8 cellular contexts compared by ENCODE assay signal in the genomic region with DNA sequence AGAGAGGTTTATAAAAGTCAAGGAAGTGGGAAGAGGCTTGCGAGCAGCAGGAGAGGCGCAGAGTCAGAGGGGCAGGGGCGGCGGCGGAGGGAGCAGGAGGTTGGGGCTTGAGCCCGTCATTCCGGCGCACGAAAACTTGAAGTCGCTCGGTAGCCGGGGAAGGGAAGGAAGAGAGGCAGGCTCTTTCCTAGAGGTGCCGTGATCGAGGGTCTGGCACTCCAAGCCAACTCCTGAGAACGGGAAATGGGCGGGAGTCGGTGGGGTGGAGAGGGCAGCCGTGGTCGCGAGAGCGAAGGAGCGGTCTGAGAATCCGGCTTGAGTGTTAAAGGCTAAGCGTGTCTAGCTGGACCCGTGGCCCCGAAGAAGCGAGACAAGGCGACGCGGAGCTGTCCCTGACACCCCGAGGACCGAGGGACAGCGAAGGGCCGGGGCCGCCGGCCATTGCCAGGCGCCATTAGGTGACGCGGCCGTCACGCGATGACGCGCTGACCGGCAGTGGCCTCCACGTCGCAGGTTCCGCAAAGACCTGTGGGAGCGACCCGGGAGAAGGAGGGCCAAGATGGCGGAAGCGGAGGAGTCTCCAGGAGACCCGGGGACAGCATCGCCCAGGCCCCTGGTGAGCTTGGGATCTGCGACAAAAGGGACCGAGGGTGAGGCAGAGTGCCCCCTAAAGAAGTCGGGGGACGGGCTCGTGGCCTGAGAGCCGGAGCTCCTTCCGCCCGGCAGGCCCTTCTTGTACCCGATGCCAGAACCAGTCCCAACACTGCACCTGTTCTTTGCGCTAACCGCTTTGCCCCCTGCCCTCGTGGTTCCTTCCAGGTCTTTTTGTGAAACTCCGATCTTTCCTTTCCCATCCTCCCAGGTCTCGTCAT.
DNase-seq lines count a peak whose midpoint lies in the region; ATAC-seq and TF ChIP-seq lines count a peak whose summit lies in the region.

A gene with protein sequence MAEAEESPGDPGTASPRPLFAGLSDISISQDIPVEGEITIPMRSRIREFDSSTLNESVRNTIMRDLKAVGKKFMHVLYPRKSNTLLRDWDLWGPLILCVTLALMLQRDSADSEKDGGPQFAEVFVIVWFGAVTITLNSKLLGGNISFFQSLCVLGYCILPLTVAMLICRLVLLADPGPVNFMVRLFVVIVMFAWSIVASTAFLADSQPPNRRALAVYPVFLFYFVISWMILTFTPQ (plus strand): TSS at position 544 of the 872 bp plus-strand sequence. CDS start 16 bp downstream, at position 560.

- in situ Hi-C loops in astrocyte of the cerebellum (cut with HindIII; ENCODE audit: low sequenced_read_pairs): no loop called here

- peak within 1 kb of the TSS; percentile 52 for H3K4me3 ChIP-seq in astrocyte of the cerebellum (ENCODE audit: low read depth, low read length)

- ATAC-seq in GM18505 (IDR thresholded peaks at IDR 0.05; ENCODE audit: unreplicated experiment) (peak; percentile 95), HG02840 (IDR thresholded peaks at IDR 0.05; ENCODE audit: low FRiP score, unreplicated experiment) (peak; percentile 91)

- peak; percentile 96 for TF ChIP-seq POLR2A in GM18505 (IDR thresholded peaks at IDR 0.05; ENCODE audit: borderline replicate concordance, extremely low read depth, insufficient read depth, insufficient read length)

- TF ChIP-seq CTCF in astrocyte of the cerebellum (IDR thresholded peaks at IDR 0.05; ENCODE audit: low read depth, low read length, missing control alignments): no peak

- DNase-seq in NCI-H1694 (lab: John Stamatoyannopoulos, UW) (peak; percentile 46), T-helper 9 cell (peak; percentile 45), astrocyte of the cerebellum (ENCODE audit: low read depth) (no peak), hepatic stellate cell (ENCODE audit: low spot score) (peak; percentile 69), retina (peak; percentile 89), HPDE6-E6E7 (ENCODE audit: extremely low spot score) (no peak)

Comparison
In these comparisons a context has a peak if more than half of its experiments do, and no peak if none do; other contexts are left out.
1. DNase-seq: peak in NCI-H1694 (single experiment), T-helper 9 cell (single experiment), hepatic stellate cell (single experiment) and retina (single experiment); none in astrocyte of the cerebellum (single experiment) and HPDE6-E6E7 (single experiment).